Comparison of ENCODE assay signal across 22 cellular contexts in the genomic region with DNA sequence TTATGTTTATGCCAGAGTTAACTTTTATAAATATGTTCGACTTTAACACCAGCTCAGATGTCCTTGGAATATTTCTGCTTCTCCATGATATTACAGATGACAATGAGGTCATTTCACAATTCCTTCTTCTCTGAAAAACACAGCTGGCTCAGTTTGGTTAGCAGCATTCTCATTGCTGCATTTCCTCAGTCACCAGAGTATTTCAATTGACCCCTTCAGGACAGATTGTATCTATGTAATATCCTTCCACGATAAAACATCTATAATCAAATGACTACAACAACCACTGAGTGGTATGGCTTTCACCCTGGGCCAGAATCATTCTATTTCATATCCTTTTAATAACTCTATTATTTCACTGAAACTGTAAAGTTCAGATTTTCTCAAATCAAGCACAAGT.
DNase-seq lines count a peak whose midpoint lies in the region; ATAC-seq and TF ChIP-seq lines count a peak whose summit lies in the region.
"Had no signal": no experiment of that assay in that cellular context is flagged by ENCODE, and none has a peak within 500 bp of the region (broad histone marks: within the 10 kb centered on the region; RNA-seq: fewer than 3 reads in every experiment).

No MANE protein-coding gene starts in this region.

- H3K9ac ChIP-seq in GM23248 = no peak overlapping the region
- H3K9ac ChIP-seq: BLaER1 treated with 17β-estradiol and CSF1 and Interleukin-3, amounts not matched to agents 10 nM and 100 nM had no signal

- H3K4me3 ChIP-seq in GM23248 (no peak overlapping the region), fibroblast of pulmonary artery (replicated peaks; ENCODE audit: low read depth, low read length) (no peak overlapping the region)
- H3K4me3 ChIP-seq: BLaER1 treated with 17β-estradiol and CSF1 and Interleukin-3, amounts not matched to agents 10 nM and 100 nM; MG63; SJSA1 had no signal

- WGBS in GM23248 (ENCODE audit: low coverage in 1 of 2, low lambda C conversion rate in 2 of 2, missing lambda C conversion rate in 2 of 2), 2 experiments = 6% methylated on average over 2 of the region's 2 CpGs

- no peaks in the 10 kb centered on the region for H3K9me2 ChIP-seq in GM23248 (ENCODE audit: insufficient read depth)

- no peaks in the 10 kb centered on the region for H3K79me2 ChIP-seq in GM23248 (ENCODE audit: insufficient read depth)

- no peaks in the 10 kb centered on the region for H3F3A ChIP-seq in GM23248 (ENCODE audit: insufficient read depth)

- H3K36me3 ChIP-seq in GM23248 (ENCODE audit: low read depth) = no peaks in the 10 kb centered on the region
- H3K36me3 ChIP-seq: BLaER1 treated with 17β-estradiol and CSF1 and Interleukin-3, amounts not matched to agents 10 nM and 100 nM; MG63; SJSA1 had no signal

- in situ Hi-C loops in GM23248 (cut with MboI) = no loop called here

- no peaks in the 10 kb centered on the region for H4K20me1 ChIP-seq in GM23248 (ENCODE audit: insufficient read depth)
- H4K20me1 ChIP-seq: BLaER1 treated with 17β-estradiol and CSF1 and Interleukin-3, amounts not matched to agents 10 nM and 100 nM had no signal

- ATAC-seq in SK-N-SH treated with all-trans-retinoic acid at 6 μM for 48 hours = no peak
- peak; percentile 22 for ATAC-seq in sciatic nerve

- H3K4me1 ChIP-seq in GM23248 (ENCODE audit: insufficient read depth) = no peaks in the 10 kb centered on the region
- H3K4me1 ChIP-seq: SJSA1 had no signal

- H3K27ac ChIP-seq in GM23248 = no peak overlapping the region
- no peak overlapping the region for H3K27ac ChIP-seq in substantia nigra (ENCODE audit: low read depth, low read length, poor library complexity, severe bottlenecking)
- H3K27ac ChIP-seq: BLaER1 treated with 17β-estradiol and CSF1 and Interleukin-3, amounts not matched to agents 10 nM and 100 nM; SJSA1 had no signal

- H3K27me3 ChIP-seq in GM23248 (replicated peaks; ENCODE audit: insufficient read depth) = no peaks in the 10 kb centered on the region
- H3K27me3 ChIP-seq: BLaER1 treated with 17β-estradiol and CSF1 and Interleukin-3, amounts not matched to agents 10 nM and 100 nM; MG63; SJSA1 had no signal

- H3K4me2 ChIP-seq in GM23248 (ENCODE audit: unreplicated experiment) = no peak overlapping the region
- H3K4me2 ChIP-seq: BLaER1 treated with 17β-estradiol and CSF1 and Interleukin-3, amounts not matched to agents 10 nM and 100 nM had no signal

- DNase-seq in GM23248 (peak; percentile 1), fibroblast of pulmonary artery (ENCODE audit: low read depth) (peak; percentile 6), sciatic nerve (ENCODE audit: low spot score) (no peak), DMS 273 treated with DMSO at 0.1 percent for 48 hours (lab: John Stamatoyannopoulos, UW) (no peak), substantia nigra (lab: John Stamatoyannopoulos, UW) (no peak), NCI-H146 (lab: John Stamatoyannopoulos, UW) (no peak)
- no peak for DNase-seq in activated CD4-positive, alpha-beta T cell treated with anti-CD3 and anti-CD28 coated beads for 48 hours
- DNase-seq: AML-193; CD4-positive, alpha-beta T cell; DMS53; KBM-7; MG63; NCI-H1105 treated with DMSO at 0.1 percent for 48 hours; NCI-H2029 treated with DMSO at 0.1 percent for 48 hours; NCI-H446 treated with DMSO at 0.1 percent for 48 hours; NCI-H82; Right ventricle myocardium superior; RPMI8226; SW 1271 had no signal

- intact Hi-C loops in sciatic nerve (cut with DNase I) = no loop called here

- TF ChIP-seq CTCF in fibroblast of pulmonary artery (IDR thresholded peaks at IDR 0.05; ENCODE audit: low read length, missing control alignments) = no peak

- H3K9me3 ChIP-seq in GM23248 (ENCODE audit: low read depth) = no peaks in the 10 kb centered on the region
- H3K9me3 ChIP-seq: MG63, SJSA1 had no signal

- H2AFZ ChIP-seq in GM23248 = no peak overlapping the region

TF ChIP-seq in SK-N-SH treated with all-trans-retinoic acid at 6 μM for 48 hours, 23 proteins besides CTCF, POLR2A, EP300 and RAD21 (continues in another document):
- TF ChIP-seq, protein P1, sequence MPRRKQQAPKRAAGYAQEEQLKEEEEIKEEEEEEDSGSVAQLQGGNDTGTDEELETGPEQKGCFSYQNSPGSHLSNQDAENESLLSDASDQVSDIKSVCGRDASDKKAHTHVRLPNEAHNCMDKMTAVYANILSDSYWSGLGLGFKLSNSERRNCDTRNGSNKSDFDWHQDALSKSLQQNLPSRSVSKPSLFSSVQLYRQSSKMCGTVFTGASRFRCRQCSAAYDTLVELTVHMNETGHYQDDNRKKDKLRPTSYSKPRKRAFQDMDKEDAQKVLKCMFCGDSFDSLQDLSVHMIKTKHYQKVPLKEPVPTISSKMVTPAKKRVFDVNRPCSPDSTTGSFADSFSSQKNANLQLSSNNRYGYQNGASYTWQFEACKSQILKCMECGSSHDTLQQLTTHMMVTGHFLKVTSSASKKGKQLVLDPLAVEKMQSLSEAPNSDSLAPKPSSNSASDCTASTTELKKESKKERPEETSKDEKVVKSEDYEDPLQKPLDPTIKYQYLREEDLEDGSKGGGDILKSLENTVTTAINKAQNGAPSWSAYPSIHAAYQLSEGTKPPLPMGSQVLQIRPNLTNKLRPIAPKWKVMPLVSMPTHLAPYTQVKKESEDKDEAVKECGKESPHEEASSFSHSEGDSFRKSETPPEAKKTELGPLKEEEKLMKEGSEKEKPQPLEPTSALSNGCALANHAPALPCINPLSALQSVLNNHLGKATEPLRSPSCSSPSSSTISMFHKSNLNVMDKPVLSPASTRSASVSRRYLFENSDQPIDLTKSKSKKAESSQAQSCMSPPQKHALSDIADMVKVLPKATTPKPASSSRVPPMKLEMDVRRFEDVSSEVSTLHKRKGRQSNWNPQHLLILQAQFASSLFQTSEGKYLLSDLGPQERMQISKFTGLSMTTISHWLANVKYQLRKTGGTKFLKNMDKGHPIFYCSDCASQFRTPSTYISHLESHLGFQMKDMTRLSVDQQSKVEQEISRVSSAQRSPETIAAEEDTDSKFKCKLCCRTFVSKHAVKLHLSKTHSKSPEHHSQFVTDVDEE (CRISPR knock-in tag; IDR thresholded peaks at IDR 0.05) = peak; percentile 60; the same call in 1 of the 2 replicates
- TF ChIP-seq ZNF70 (CRISPR knock-in tag; IDR thresholded peaks at IDR 0.05) (no peak), ZC3H10 (CRISPR knock-in tag; IDR thresholded peaks at IDR 0.05) (no peak), SNAI2 (CRISPR knock-in tag; IDR thresholded peaks at IDR 0.05) (no peak), GLIS3 (CRISPR knock-in tag; IDR thresholded peaks at IDR 0.05) (no peak), ZFP30 (CRISPR knock-in tag; IDR thresholded peaks at IDR 0.05) (no peak), OSR1 (CRISPR knock-in tag; IDR thresholded peaks at IDR 0.05) (no peak), ARNTL (CRISPR knock-in tag; IDR thresholded peaks at IDR 0.05; ENCODE audit: borderline replicate concordance, low read depth) (no peak), ZNF565 (CRISPR knock-in tag; conservative IDR thresholded peaks at IDR 0.05; ENCODE audit: low read depth) (no peak), ESRRG (CRISPR knock-in tag; IDR thresholded peaks at IDR 0.05) (no peak), TOX (CRISPR knock-in tag; IDR thresholded peaks at IDR 0.05; ENCODE audit: borderline replicate concordance) (no peak), PPARA (CRISPR knock-in tag; IDR thresholded peaks at IDR 0.05; ENCODE audit: borderline replicate concordance) (no peak), CSDC2 (CRISPR knock-in tag; IDR thresholded peaks at IDR 0.05) (no peak), RARB (CRISPR knock-in tag; IDR thresholded peaks at IDR 0.05) (no peak), BACH2 (CRISPR knock-in tag; IDR thresholded peaks at IDR 0.05; ENCODE audit: borderline replicate concordance) (no peak), ZFP3 (CRISPR knock-in tag; IDR thresholded peaks at IDR 0.05) (no peak), ISL1 (CRISPR knock-in tag; IDR thresholded peaks at IDR 0.05) (no peak)
- TF ChIP-seq, protein P2, sequence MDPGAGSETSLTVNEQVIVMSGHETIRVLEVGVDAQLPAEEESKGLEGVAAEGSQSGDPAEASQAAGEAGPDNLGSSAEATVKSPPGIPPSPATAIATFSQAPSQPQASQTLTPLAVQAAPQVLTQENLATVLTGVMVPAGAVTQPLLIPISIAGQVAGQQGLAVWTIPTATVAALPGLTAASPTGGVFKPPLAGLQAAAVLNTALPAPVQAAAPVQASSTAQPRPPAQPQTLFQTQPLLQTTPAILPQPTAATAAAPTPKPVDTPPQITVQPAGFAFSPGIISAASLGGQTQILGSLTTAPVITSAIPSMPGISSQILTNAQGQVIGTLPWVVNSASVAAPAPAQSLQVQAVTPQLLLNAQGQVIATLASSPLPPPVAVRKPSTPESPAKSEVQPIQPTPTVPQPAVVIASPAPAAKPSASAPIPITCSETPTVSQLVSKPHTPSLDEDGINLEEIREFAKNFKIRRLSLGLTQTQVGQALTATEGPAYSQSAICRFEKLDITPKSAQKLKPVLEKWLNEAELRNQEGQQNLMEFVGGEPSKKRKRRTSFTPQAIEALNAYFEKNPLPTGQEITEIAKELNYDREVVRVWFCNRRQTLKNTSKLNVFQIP (CRISPR knock-in tag; IDR thresholded peaks at IDR 0.05; ENCODE audit: borderline replicate concordance, low read depth) = no peak
- TF ChIP-seq, protein P3, sequence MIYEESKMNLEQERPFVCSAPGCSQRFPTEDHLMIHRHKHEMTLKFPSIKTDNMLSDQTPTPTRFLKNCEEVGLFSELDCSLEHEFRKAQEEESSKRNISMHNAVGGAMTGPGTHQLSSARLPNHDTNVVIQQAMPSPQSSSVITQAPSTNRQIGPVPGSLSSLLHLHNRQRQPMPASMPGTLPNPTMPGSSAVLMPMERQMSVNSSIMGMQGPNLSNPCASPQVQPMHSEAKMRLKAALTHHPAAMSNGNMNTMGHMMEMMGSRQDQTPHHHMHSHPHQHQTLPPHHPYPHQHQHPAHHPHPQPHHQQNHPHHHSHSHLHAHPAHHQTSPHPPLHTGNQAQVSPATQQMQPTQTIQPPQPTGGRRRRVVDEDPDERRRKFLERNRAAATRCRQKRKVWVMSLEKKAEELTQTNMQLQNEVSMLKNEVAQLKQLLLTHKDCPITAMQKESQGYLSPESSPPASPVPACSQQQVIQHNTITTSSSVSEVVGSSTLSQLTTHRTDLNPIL (CRISPR knock-in tag; IDR thresholded peaks at IDR 0.05; ENCODE audit: low read depth) = no peak

Comparison
In these comparisons a context has a peak if more than half of its experiments do, and no peak if none do; other contexts are left out.
1. DNase-seq: peak in GM23248 (single experiment) and fibroblast of pulmonary artery (single experiment); none in sciatic nerve (single experiment), DMS 273 treated with DMSO at 0.1 percent for 48 hours (single experiment), substantia nigra (0 of 49), activated CD4-positive, alpha-beta T cell treated with anti-CD3 and anti-CD28 coated beads for 48 hours (single experiment) and NCI-H146 (single experiment).